Comparison of ENCODE assay signal across 1 cellular context in the genomic region with DNA sequence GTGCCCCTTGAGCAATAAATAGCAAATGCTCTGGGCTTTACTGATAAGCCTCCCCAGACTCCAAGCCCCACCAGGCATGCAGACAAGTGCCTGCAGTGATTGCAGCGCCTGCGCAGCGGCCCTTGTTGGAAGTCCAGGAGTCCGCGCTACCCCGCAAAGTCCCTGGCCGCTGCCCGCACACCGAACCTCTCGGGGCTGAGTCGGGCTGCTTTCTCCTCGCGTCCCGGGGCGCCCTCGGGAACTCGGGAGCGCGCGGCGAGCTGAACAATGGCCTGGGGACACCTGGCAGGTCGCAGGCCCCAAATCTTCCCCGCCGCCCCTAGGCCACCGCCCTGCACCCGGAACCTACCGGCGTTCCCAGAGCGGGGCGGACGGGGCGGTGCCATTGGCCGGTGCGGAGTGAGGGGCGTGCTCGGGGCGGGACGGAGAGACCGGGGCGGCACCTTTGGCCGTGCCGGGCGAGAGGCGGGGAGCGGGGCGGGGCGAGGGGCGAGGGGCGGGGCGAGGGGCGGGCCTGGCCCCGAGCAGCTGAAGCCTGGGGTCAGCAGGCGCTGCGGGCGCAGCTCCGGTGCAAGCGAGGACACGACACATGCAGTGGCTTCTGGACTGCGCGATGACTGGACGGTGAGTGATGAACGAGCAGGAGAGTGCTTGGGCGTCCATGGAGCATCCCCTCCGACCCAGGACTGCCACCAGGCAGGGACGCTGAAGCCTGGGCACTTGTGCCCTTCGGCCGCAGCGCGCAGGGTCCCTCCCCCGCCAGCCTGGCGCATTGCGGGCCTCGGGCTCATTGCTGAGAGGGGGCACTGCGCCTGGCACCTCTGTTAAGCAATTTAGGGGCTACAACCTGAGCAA.
A peak's percentile ranks its signal among the peaks of the same experiment; 100 is the strongest.
TF ChIP-seq lines count a peak whose summit lies in the region.

A gene with protein sequence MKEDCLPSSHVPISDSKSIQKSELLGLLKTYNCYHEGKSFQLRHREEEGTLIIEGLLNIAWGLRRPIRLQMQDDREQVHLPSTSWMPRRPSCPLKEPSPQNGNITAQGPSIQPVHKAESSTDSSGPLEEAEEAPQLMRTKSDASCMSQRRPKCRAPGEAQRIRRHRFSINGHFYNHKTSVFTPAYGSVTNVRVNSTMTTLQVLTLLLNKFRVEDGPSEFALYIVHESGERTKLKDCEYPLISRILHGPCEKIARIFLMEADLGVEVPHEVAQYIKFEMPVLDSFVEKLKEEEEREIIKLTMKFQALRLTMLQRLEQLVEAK (plus strand): TSS at position 560 of the 855 bp plus-strand sequence. CDS start 10,401 bp downstream, outside the sequence.

TF ChIP-seq in HepG2, 621 proteins besides CTCF, POLR2A, EP300 and RAD21 (continues in another document):
- TF ChIP-seq, protein P1, sequence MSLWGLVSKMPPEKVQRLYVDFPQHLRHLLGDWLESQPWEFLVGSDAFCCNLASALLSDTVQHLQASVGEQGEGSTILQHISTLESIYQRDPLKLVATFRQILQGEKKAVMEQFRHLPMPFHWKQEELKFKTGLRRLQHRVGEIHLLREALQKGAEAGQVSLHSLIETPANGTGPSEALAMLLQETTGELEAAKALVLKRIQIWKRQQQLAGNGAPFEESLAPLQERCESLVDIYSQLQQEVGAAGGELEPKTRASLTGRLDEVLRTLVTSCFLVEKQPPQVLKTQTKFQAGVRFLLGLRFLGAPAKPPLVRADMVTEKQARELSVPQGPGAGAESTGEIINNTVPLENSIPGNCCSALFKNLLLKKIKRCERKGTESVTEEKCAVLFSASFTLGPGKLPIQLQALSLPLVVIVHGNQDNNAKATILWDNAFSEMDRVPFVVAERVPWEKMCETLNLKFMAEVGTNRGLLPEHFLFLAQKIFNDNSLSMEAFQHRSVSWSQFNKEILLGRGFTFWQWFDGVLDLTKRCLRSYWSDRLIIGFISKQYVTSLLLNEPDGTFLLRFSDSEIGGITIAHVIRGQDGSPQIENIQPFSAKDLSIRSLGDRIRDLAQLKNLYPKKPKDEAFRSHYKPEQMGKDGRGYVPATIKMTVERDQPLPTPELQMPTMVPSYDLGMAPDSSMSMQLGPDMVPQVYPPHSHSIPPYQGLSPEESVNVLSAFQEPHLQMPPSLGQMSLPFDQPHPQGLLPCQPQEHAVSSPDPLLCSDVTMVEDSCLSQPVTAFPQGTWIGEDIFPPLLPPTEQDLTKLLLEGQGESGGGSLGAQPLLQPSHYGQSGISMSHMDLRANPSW (CRISPR knock-in tag; IDR thresholded peaks at IDR 0.05; ENCODE audit: borderline replicate concordance) = 0 out of 2 replicates have a peak, but pooled peaks have one; percentile 36
- TF ChIP-seq, protein P2, sequence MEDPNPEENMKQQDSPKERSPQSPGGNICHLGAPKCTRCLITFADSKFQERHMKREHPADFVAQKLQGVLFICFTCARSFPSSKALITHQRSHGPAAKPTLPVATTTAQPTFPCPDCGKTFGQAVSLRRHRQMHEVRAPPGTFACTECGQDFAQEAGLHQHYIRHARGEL (CRISPR knock-in tag; IDR thresholded peaks at IDR 0.05) = no peak
- no peak for TF ChIP-seq ATAD3A (CRISPR knock-in tag; IDR thresholded peaks at IDR 0.05)
- TF ChIP-seq, protein P3, sequence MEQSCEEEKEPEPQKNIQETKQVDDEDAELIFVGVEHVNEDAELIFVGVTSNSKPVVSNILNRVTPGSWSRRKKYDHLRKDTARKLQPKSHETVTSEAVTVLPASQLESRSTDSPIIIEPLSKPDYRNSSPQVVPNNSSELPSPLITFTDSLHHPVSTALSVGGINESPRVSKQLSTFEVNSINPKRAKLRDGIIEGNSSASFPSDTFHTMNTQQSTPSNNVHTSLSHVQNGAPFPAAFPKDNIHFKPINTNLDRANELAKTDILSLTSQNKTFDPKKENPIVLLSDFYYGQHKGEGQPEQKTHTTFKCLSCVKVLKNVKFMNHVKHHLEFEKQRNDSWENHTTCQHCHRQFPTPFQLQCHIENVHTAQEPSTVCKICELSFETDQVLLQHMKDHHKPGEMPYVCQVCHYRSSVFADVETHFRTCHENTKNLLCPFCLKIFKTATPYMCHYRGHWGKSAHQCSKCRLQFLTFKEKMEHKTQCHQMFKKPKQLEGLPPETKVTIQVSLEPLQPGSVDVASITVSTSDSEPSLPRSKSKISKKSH (CRISPR knock-in tag; IDR thresholded peaks at IDR 0.05; ENCODE audit: borderline replicate concordance) = 0 out of 2 replicates have a peak, but pooled peaks have one; percentile 41
- TF ChIP-seq KMT2A (CRISPR knock-in tag; IDR thresholded peaks at IDR 0.05) = peak; percentile 54
- no peak for TF ChIP-seq ZNF747 (CRISPR knock-in tag; IDR thresholded peaks at IDR 0.05; ENCODE audit: borderline replicate concordance)
- TF ChIP-seq ZNF546 (CRISPR knock-in tag; conservative IDR thresholded peaks at IDR 0.05) = peak; percentile 56; the same call in 1 of the 2 replicates
- TF ChIP-seq, protein P4, sequence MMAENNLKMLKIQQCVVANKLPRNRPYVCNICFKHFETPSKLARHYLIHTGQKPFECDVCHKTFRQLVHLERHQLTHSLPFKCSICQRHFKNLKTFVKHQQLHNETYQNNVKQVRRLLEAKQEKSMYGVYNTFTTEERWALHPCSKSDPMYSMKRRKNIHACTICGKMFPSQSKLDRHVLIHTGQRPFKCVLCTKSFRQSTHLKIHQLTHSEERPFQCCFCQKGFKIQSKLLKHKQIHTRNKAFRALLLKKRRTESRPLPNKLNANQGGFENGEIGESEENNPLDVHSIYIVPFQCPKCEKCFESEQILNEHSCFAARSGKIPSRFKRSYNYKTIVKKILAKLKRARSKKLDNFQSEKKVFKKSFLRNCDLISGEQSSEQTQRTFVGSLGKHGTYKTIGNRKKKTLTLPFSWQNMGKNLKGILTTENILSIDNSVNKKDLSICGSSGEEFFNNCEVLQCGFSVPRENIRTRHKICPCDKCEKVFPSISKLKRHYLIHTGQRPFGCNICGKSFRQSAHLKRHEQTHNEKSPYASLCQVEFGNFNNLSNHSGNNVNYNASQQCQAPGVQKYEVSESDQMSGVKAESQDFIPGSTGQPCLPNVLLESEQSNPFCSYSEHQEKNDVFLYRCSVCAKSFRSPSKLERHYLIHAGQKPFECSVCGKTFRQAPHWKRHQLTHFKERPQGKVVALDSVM (CRISPR knock-in tag; IDR thresholded peaks at IDR 0.05) = no peak
- no peak for TF ChIP-seq GTF3A (CRISPR knock-in tag; conservative IDR thresholded peaks at IDR 0.05)
- 0 out of 2 replicates have a peak, but pooled peaks have one; percentile 55 for TF ChIP-seq REL (CRISPR knock-in tag; conservative IDR thresholded peaks at IDR 0.05)
- TF ChIP-seq ZNF607 (CRISPR knock-in tag; IDR thresholded peaks at IDR 0.05; ENCODE audit: borderline replicate concordance) = peak; percentile 66; the same call in 1 of the 2 replicates
- 0 out of 2 replicates have a peak, but pooled peaks have one; percentile 27 for TF ChIP-seq NR2C2 (CRISPR knock-in tag; IDR thresholded peaks at IDR 0.05; ENCODE audit: borderline replicate concordance)
- no peak; the same call in 1 of the 2 replicates for TF ChIP-seq ETV6 (CRISPR knock-in tag; conservative IDR thresholded peaks at IDR 0.05)
- peak; percentile 77; the same call in 1 of the 2 replicates for TF ChIP-seq ZNF350 (CRISPR knock-in tag; IDR thresholded peaks at IDR 0.05; ENCODE audit: borderline replicate concordance, low read depth)
- TF ChIP-seq TMF1 (CRISPR knock-in tag; IDR thresholded peaks at IDR 0.05; ENCODE audit: low read depth) = peak; percentile 80
- TF ChIP-seq XRCC5 (optimal IDR thresholded peaks at IDR 0.05; ENCODE audit: low read length) = peak; percentile 41
- TF ChIP-seq ZNF558 (CRISPR knock-in tag; IDR thresholded peaks at IDR 0.05; ENCODE audit: borderline replicate concordance) = peak; percentile 45; the same call in 1 of the 2 replicates
- TF ChIP-seq ZNF761 (CRISPR knock-in tag; conservative IDR thresholded peaks at IDR 0.05) = no peak
- TF ChIP-seq, protein P5, sequence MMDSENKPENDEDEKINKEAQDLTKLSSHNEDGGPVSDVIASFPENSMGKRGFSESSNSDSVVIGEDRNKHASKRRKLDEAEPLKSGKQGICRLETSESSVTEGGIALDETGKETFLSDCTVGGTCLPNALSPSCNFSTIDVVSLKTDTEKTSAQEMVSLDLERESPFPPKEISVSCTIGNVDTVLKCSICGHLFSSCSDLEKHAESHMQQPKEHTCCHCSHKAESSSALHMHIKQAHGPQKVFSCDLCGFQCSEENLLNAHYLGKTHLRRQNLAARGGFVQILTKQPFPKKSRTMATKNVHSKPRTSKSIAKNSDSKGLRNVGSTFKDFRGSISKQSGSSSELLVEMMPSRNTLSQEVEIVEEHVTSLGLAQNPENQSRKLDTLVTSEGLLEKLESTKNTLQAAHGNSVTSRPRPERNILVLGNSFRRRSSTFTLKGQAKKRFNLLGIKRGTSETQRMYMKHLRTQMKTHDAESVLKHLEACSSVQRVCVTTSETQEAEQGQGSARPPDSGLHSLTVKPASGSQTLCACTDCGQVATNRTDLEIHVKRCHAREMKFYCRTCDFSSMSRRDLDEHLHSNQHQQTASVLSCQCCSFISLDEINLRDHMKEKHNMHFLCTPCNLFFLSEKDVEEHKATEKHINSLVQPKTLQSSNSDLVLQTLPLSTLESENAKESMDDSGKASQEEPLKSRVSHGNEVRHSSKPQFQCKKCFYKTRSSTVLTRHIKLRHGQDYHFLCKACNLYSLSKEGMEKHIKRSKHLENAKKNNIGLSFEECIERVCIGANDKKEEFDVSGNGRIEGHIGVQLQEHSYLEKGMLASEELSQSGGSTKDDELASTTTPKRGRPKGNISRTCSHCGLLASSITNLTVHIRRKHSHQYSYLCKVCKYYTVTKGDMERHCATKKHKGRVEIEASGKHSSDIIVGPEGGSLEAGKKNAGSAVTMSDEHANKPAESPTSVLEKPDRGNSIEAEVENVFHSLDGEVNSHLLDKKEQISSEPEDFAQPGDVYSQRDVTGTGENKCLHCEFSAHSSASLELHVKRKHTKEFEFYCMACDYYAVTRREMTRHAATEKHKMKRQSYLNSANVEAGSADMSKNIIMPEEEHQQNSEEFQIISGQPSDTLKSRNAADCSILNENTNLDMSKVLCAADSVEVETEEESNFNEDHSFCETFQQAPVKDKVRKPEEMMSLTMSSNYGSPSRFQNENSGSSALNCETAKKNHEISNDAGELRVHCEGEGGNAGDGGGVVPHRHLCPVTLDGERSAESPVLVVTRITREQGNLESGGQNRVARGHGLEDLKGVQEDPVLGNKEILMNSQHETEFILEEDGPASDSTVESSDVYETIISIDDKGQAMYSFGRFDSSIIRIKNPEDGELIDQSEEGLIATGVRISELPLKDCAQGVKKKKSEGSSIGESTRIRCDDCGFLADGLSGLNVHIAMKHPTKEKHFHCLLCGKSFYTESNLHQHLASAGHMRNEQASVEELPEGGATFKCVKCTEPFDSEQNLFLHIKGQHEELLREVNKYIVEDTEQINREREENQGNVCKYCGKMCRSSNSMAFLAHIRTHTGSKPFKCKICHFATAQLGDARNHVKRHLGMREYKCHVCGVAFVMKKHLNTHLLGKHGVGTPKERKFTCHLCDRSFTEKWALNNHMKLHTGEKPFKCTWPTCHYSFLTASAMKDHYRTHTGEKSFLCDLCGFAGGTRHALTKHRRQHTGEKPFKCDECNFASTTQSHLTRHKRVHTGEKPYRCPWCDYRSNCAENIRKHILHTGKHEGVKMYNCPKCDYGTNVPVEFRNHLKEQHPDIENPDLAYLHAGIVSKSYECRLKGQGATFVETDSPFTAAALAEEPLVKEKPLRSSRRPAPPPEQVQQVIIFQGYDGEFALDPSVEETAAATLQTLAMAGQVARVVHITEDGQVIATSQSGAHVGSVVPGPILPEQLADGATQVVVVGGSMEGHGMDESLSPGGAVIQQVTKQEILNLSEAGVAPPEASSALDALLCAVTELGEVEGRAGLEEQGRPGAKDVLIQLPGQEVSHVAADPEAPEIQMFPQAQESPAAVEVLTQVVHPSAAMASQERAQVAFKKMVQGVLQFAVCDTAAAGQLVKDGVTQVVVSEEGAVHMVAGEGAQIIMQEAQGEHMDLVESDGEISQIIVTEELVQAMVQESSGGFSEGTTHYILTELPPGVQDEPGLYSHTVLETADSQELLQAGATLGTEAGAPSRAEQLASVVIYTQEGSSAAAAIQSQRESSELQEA (CRISPR knock-in tag; IDR thresholded peaks at IDR 0.05; ENCODE audit: not compliant biosample characterization) = peak; percentile 6
- 0 out of 2 replicates have a peak, but pooled peaks have one; percentile 33 for TF ChIP-seq ZNF547 (CRISPR knock-in tag; IDR thresholded peaks at IDR 0.05)
- TF ChIP-seq NRL (CRISPR knock-in tag; IDR thresholded peaks at IDR 0.05; ENCODE audit: borderline replicate concordance) = peak; percentile 65
- TF ChIP-seq, protein P6, sequence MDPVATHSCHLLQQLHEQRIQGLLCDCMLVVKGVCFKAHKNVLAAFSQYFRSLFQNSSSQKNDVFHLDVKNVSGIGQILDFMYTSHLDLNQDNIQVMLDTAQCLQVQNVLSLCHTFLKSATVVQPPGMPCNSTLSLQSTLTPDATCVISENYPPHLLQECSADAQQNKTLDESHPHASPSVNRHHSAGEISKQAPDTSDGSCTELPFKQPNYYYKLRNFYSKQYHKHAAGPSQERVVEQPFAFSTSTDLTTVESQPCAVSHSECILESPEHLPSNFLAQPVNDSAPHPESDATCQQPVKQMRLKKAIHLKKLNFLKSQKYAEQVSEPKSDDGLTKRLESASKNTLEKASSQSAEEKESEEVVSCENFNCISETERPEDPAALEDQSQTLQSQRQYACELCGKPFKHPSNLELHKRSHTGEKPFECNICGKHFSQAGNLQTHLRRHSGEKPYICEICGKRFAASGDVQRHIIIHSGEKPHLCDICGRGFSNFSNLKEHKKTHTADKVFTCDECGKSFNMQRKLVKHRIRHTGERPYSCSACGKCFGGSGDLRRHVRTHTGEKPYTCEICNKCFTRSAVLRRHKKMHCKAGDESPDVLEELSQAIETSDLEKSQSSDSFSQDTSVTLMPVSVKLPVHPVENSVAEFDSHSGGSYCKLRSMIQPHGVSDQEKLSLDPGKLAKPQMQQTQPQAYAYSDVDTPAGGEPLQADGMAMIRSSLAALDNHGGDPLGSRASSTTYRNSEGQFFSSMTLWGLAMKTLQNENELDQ (CRISPR knock-in tag; IDR thresholded peaks at IDR 0.05; ENCODE audit: borderline replicate concordance) = no peak
- TF ChIP-seq ZNF768 (CRISPR knock-in tag; IDR thresholded peaks at IDR 0.05) = peak; percentile 12; the same call in 1 of the 2 replicates
- TF ChIP-seq, protein P7, sequence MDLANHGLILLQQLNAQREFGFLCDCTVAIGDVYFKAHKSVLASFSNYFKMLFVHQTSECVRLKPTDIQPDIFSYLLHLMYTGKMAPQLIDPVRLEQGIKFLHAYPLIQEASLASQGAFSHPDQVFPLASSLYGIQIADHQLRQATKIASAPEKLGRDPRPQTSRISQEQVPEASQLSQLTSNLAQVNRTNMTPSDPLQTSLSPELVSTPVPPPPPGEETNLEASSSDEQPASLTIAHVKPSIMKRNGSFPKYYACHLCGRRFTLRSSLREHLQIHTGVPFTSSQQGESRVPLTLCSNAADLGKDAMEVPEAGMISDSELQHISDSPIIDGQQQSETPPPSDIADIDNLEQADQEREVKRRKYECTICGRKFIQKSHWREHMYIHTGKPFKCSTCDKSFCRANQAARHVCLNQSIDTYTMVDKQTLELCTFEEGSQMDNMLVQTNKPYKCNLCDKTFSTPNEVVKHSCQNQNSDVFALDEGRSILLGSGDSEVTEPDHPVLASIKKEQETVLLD (CRISPR knock-in tag; IDR thresholded peaks at IDR 0.05; ENCODE audit: low read depth) = 0 out of 2 replicates have a peak, but pooled peaks have one; percentile 61
